ENCODE assay signal across 27 cellular contexts in the genomic region with DNA sequence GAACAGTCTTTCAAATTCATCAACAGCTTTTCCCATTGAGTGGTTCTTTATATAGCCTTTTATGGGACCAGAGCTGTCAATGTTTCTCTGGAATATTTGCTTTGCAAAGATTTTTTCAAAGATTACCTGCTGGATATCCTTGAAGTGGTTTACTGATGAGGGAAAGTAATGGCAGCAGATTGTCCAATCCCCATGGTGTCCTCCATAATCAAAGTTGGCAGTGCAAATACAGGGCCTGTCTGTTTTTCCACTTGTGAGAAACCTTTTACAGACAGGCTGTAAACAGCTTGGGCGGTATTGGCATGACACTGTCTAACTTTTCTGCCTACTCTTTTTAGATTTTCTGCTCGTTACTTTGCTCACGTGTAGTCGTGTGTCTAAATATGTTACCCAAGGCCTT.
"Had no signal": no experiment of that assay in that cellular context is flagged by ENCODE, and none has a peak within 500 bp of the region (broad histone marks: within the 10 kb centered on the region; RNA-seq: fewer than 3 reads in every experiment).

No MANE protein-coding gene starts in this region.

- H3K27ac ChIP-seq: stomach, suprapubic skin, testis, thoracic aorta, thyroid gland, tibial artery, tibial nerve, transverse colon, upper lobe of left lung, upper lobe of right lung, uterus, vagina had no signal

- H3K9me3 ChIP-seq: stomach, suprapubic skin, testis, thoracic aorta, thyroid gland, tibial artery, transverse colon, upper lobe of left lung, uterus, vagina had no signal

- H3K36me3 ChIP-seq: stomach, suprapubic skin, thoracic aorta, thyroid gland, tibial artery, tibial nerve, transverse colon, upper lobe of left lung, upper lobe of right lung, uterus, vagina had no signal

- H3K4me3 ChIP-seq: stomach, suprapubic skin, testis, thoracic aorta, thyroid gland, tibial artery, tibial nerve, transverse colon, upper lobe of left lung, upper lobe of right lung, uterus, vagina had no signal

- H3K4me1 Mint-ChIP-seq: stimulated activated effector memory CD8-positive, alpha-beta T cell treated with anti-CD3 and anti-CD28 coated beads, Interleukin-12 subunit alpha, Interleukin-12 subunit beta, amount 100 ng/mL, for 72 hours; stimulated activated memory B cell treated with anti-CD40 and anti-IgM and Interleukin-4, amounts not matched to agents 10 μg/mL and 1 μg/mL and 100 μg/mL, for 72 hours; stimulated activated naive B cell treated with anti-CD40 and anti-IgM and Interleukin-4, amounts not matched to agents 10 μg/mL and 1 μg/mL and 100 μg/mL, for 72 hours; stimulated activated naive CD8-positive, alpha-beta T cell treated with anti-CD3 and anti-CD28 coated beads, Interleukin-15, amount 100 ng/mL, for 72 hours had no signal

- H3K4me1 ChIP-seq: stomach, suprapubic skin, testis, thyroid gland, tibial artery, tibial nerve, transverse colon, upper lobe of left lung, upper lobe of right lung, uterus, vagina had no signal

- H3K36me3 Mint-ChIP-seq: stimulated activated effector memory CD8-positive, alpha-beta T cell treated with anti-CD3 and anti-CD28 coated beads, Interleukin-12 subunit alpha, Interleukin-12 subunit beta, amount 100 ng/mL, for 72 hours; stimulated activated memory B cell treated with anti-CD40 and anti-IgM and Interleukin-4, amounts not matched to agents 10 μg/mL and 1 μg/mL and 100 μg/mL, for 72 hours; stimulated activated naive B cell treated with anti-CD40 and anti-IgM and Interleukin-4, amounts not matched to agents 10 μg/mL and 1 μg/mL and 100 μg/mL, for 72 hours; type B pancreatic cell had no signal

- DNase-seq: stimulated activated CD4-positive, alpha-beta T cell treated with anti-CD3 and anti-CD28 coated beads, Interleukin-2, amount 100 ng/mL, for 48 hours; stimulated activated CD4-positive, alpha-beta T cell treated with anti-CD3 and anti-CD28 coated beads, Interleukin-4, amount 100 ng/mL, for 1 hour; stimulated activated CD4-positive, alpha-beta T cell treated with anti-CD3 and anti-CD28 coated beads, Interleukin-4, amount 100 ng/mL, for 24 hours; stimulated activated CD4-positive, alpha-beta T cell treated with anti-CD3 and anti-CD28 coated beads, Interleukin-4, amount 100 ng/mL, for 4 hours; stimulated activated CD8-positive, alpha-beta memory T cell treated with anti-CD3 and anti-CD28 coated beads, Interleukin-4, amount 100 ng/mL, for 48 hours; stimulated activated naive B cell treated with anti-CD40 and anti-IgM and Interleukin-4, amounts not matched to agents 10 μg/mL and 1 μg/mL and 100 μg/mL, for 72 hours; stimulated activated naive CD4-positive, alpha-beta T cell treated with Interleukin-2 at 50 U/mL for 16 hours; stimulated activated naive CD8-positive, alpha-beta T cell treated with anti-CD3 and anti-CD28 coated beads, Interleukin-15, amount 100 ng/mL, for 72 hours; stimulated activated naive CD8-positive, alpha-beta T cell treated with anti-CD3 and anti-CD28 coated beads, Interleukin-15, Interleukin-2, amounts not matched to agents 100 U/mL and 50 U/mL, for 24 hours; stomach; substantia nigra; testis; thyroid gland; tibial artery; transverse colon; trophoblast cell; upper lobe of left lung; upper lobe of right lung; uterus had no signal

- H3K27ac Mint-ChIP-seq: stimulated activated effector memory CD8-positive, alpha-beta T cell treated with anti-CD3 and anti-CD28 coated beads, Interleukin-12 subunit alpha, Interleukin-12 subunit beta, amount 100 ng/mL, for 72 hours; stimulated activated memory B cell treated with anti-CD40 and anti-IgM and Interleukin-4, amounts not matched to agents 10 μg/mL and 1 μg/mL and 100 μg/mL, for 72 hours; stimulated activated naive B cell treated with anti-CD40 and anti-IgM and Interleukin-4, amounts not matched to agents 10 μg/mL and 1 μg/mL and 100 μg/mL, for 72 hours; stimulated activated naive CD8-positive, alpha-beta T cell treated with anti-CD3 and anti-CD28 coated beads, Interleukin-15, amount 100 ng/mL, for 72 hours; stimulated activated naive CD8-positive, alpha-beta T cell treated with anti-CD3 and anti-CD28 coated beads, Interleukin-15, Interleukin-2, amounts not matched to agents 100 ng/mL and 50 ng/mL, for 24 hours; type B pancreatic cell had no signal

- H3K27me3 ChIP-seq: stomach, suprapubic skin, testis, thyroid gland, tibial artery, tibial nerve, transverse colon, upper lobe of left lung, upper lobe of right lung, uterus, vagina had no signal

- H3K4me3 Mint-ChIP-seq: stimulated activated effector memory CD8-positive, alpha-beta T cell treated with anti-CD3 and anti-CD28 coated beads, Interleukin-12 subunit alpha, Interleukin-12 subunit beta, amount 100 ng/mL, for 72 hours; stimulated activated memory B cell treated with anti-CD40 and anti-IgM and Interleukin-4, amounts not matched to agents 10 μg/mL and 1 μg/mL and 100 μg/mL, for 72 hours; stimulated activated naive B cell treated with anti-CD40 and anti-IgM and Interleukin-4, amounts not matched to agents 10 μg/mL and 1 μg/mL and 100 μg/mL, for 72 hours; stimulated activated naive CD8-positive, alpha-beta T cell treated with anti-CD3 and anti-CD28 coated beads, Interleukin-15, amount 100 ng/mL, for 72 hours; stimulated activated naive CD8-positive, alpha-beta T cell treated with anti-CD3 and anti-CD28 coated beads, Interleukin-15, Interleukin-2, amounts not matched to agents 100 ng/mL and 50 ng/mL, for 24 hours; type B pancreatic cell had no signal

- ATAC-seq: stimulated activated effector memory CD8-positive, alpha-beta T cell treated with anti-CD3 and anti-CD28 coated beads, Interleukin-12 subunit alpha, Interleukin-12 subunit beta, amount 100 ng/mL, for 72 hours; stimulated activated memory B cell treated with anti-CD40 and anti-IgM and Interleukin-4, amounts not matched to agents 10 μg/mL and 1 μg/mL and 100 μg/mL, for 72 hours; stimulated activated naive B cell treated with anti-CD40 and anti-IgM and Interleukin-4, amounts not matched to agents 10 μg/mL and 1 μg/mL and 100 μg/mL, for 72 hours; stimulated activated naive CD8-positive, alpha-beta T cell treated with anti-CD3 and anti-CD28 coated beads, Interleukin-15, amount 100 ng/mL, for 72 hours; stimulated activated naive CD8-positive, alpha-beta T cell treated with anti-CD3 and anti-CD28 coated beads, Interleukin-15, Interleukin-2, amounts not matched to agents 100 U/mL and 50 U/mL, for 24 hours; upper lobe of right lung had no signal

- H3K9me3 Mint-ChIP-seq: stimulated activated effector memory CD8-positive, alpha-beta T cell treated with anti-CD3 and anti-CD28 coated beads, Interleukin-12 subunit alpha, Interleukin-12 subunit beta, amount 100 ng/mL, for 72 hours; stimulated activated memory B cell treated with anti-CD40 and anti-IgM and Interleukin-4, amounts not matched to agents 10 μg/mL and 1 μg/mL and 100 μg/mL, for 72 hours; type B pancreatic cell had no signal

- H3K27me3 Mint-ChIP-seq: stimulated activated memory B cell treated with anti-CD40 and anti-IgM and Interleukin-4, amounts not matched to agents 10 μg/mL and 1 μg/mL and 100 μg/mL, for 72 hours; stimulated activated naive B cell treated with anti-CD40 and anti-IgM and Interleukin-4, amounts not matched to agents 10 μg/mL and 1 μg/mL and 100 μg/mL, for 72 hours; stimulated activated naive CD8-positive, alpha-beta T cell treated with anti-CD3 and anti-CD28 coated beads, Interleukin-15, amount 100 ng/mL, for 72 hours; stimulated activated naive CD8-positive, alpha-beta T cell treated with anti-CD3 and anti-CD28 coated beads, Interleukin-15, Interleukin-2, amounts not matched to agents 100 ng/mL and 50 ng/mL, for 24 hours; type B pancreatic cell had no signal
